16 cellular contexts compared by ENCODE assay signal in the genomic region with DNA sequence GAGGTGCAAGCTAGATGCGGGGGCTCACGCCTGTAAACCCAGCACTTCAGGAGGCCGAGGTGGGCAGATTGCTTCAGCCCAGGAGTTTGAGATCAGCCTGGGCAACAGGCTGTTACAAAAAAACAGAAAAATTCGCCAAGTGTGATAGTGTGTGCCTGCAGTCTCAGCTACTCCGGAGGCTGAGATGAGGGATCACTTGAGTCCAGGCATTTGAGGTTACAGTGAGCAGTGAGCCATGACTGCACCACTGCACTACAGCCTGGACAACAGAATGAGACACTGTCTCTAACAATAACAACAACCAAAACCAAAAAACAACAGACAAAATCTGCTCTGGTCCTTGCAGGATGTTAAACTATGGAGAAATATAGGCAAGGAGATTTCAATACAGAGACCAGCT. TPM values are rescaled to one million over a fixed set of nuclear protein-coding genes. Genes with fewer than 3 reads are reported as not detected.
A peak's percentile ranks its signal among the peaks of the same experiment; 100 is the strongest.
DNase-seq lines count a peak whose midpoint lies in the region; ATAC-seq, FAIRE-seq and TF ChIP-seq lines count a peak whose summit lies in the region.
"Had no signal": no experiment of that assay in that cellular context is flagged by ENCODE, and none has a peak within 500 bp of the region (broad histone marks: within the 10 kb centered on the region; RNA-seq: fewer than 3 reads in every experiment).

No MANE protein-coding gene starts in this region.

- 81 to 87% (median 86%) methylated on average over 5 of the region's 5 CpGs for WGBS in small intestine, 3 donors

- H3K9me3 ChIP-seq in PC-3 (ENCODE audit: low read length), result no peaks in the 10 kb centered on the region
- no peaks in the 10 kb centered on the region for H3K9me3 ChIP-seq in small intestine (ENCODE audit: control insufficient read depth, low read depth)
- H3K9me3 ChIP-seq: Caco-2, transverse colon had no signal

- H3K27ac ChIP-seq in PC-3 (ENCODE audit: low read length) (no peak overlapping the region), epithelial cell of prostate (peak overlapping the region; percentile 74), small intestine (ENCODE audit: low read depth in 1 of 2, low read length in 1 of 2) (no peak overlapping the region)

- intact Hi-C loops in PC-3 (cut with micrococcal nuclease), result no loop called here

- no peak overlapping the region for H3K4me3 Mint-ChIP-seq in progenitor cell of endocrine pancreas (ENCODE audit: low read depth)

- H3K27me3 Mint-ChIP-seq in progenitor cell of endocrine pancreas, result no peaks in the 10 kb centered on the region

- H3K27ac Mint-ChIP-seq in progenitor cell of endocrine pancreas, result peak overlapping the region; percentile 9

- peak overlapping the region; percentile 39 for H3K4me2 ChIP-seq in PC-3 (ENCODE audit: low read length)

- H3K27me3 ChIP-seq in PC-3 (ENCODE audit: low read length) (no peaks in the 10 kb centered on the region), small intestine (ENCODE audit: control insufficient read depth in 2 of 2, insufficient read depth in 2 of 2, low read length in 2 of 2) (no peaks in the 10 kb centered on the region)
- H3K27me3 ChIP-seq: transverse colon had no signal

- ATAC-seq in PC-3 (peak; percentile 37; the same call in 1 of the 2 replicates), GM19397 (IDR thresholded peaks at IDR 0.05; ENCODE audit: unreplicated experiment) (no peak)

- no TSS peak for BruUV-seq in PC-3 (replicated peaks; lab: Mats Ljungman, UMichigan)

- FAIRE-seq in GM12892 (lab: Jason Lieb, UNC), result peak; percentile 73
- FAIRE-seq in small intestine (lab: Jason Lieb, UNC), result no peak

- DNase-seq in GM12892 (ENCODE audit: insufficient read length) (no peak), PC-3 (no peak), epithelial cell of prostate (ENCODE audit: low read depth, low spot score) (no peak), progenitor cell of endocrine pancreas (ENCODE audit: low spot score, unreplicated experiment) (no peak), OCI-M2 (lab: John Stamatoyannopoulos, UW; ENCODE audit: unreplicated experiment) (no peak), small intestine (no peak)
- no peak for DNase-seq in activated CD4-positive, alpha-beta T cell treated with anti-CD3 and anti-CD28 coated beads for 48 hours
- DNase-seq: activated CD4-positive, alpha-beta T cell treated with anti-CD3 and anti-CD28 coated beads for 1 hour; Caco-2; retina; SHP77; transverse colon had no signal

- H2AFZ ChIP-seq in PC-3 (ENCODE audit: low read length), result no peak overlapping the region

- peaks cover 7% of the 10 kb centered on the region for H3K36me3 ChIP-seq in PC-3 (ENCODE audit: low read depth, low read length)
- no peaks in the 10 kb centered on the region for H3K36me3 ChIP-seq in small intestine (ENCODE audit: control insufficient read depth in 2 of 2, insufficient read depth in 2 of 2, low read length in 2 of 2)
- H3K36me3 ChIP-seq: transverse colon had no signal

- H3K4me1 ChIP-seq in PC-3 (ENCODE audit: insufficient read depth, low read length), result peaks cover 19% of the 10 kb centered on the region
- H3K4me1 ChIP-seq in small intestine (ENCODE audit: control insufficient read depth in 2 of 2, insufficient read depth in 1 of 2, low read depth in 1 of 2, low read length in 1 of 2), result no peaks in the 10 kb centered on the region
- H3K4me1 ChIP-seq: Caco-2 had no signal

- peaks cover 33% of the 10 kb centered on the region for H4K20me1 ChIP-seq in PC-3 (ENCODE audit: low read length)

- POLR2A ChIA-PET in PC-3 (lab: Charles Lee; ENCODE audit: unreplicated experiment), result no interaction called here

- H3F3A ChIP-seq in PC-3 (ENCODE audit: low read length, unreplicated experiment), result no peaks in the 10 kb centered on the region

- no peak for TF ChIP-seq POLR2A in GM12892 (IDR thresholded peaks at IDR 0.05; ENCODE audit: low read depth, low read length)

- H3K9me2 ChIP-seq in PC-3 (replicated peaks; ENCODE audit: low read length), result no peaks in the 10 kb centered on the region

- no peak overlapping the region for H3K9ac ChIP-seq in PC-3 (ENCODE audit: low read length)

- H3K4me1 Mint-ChIP-seq in progenitor cell of endocrine pancreas (ENCODE audit: low read depth), result peaks cover 9% of the 10 kb centered on the region

- peaks cover 99% of the 10 kb centered on the region for H3K79me2 ChIP-seq in PC-3 (ENCODE audit: low read length)

- peaks cover 4% of the 10 kb centered on the region for H3K9me3 Mint-ChIP-seq in progenitor cell of endocrine pancreas (ENCODE audit: low read depth)

- TF ChIP-seq CTCF in PC-3 (conservative IDR thresholded peaks at IDR 0.05; ENCODE audit: low read depth, low read length) (no peak), progenitor cell of endocrine pancreas (IDR thresholded peaks at IDR 0.05; ENCODE audit: unreplicated experiment) (no peak)

- CTCF ChIA-PET in PC-3 (lab: Charles Lee), result no interaction called here

- H3K4me3 ChIP-seq in PC-3 (ENCODE audit: low read length), result no peak overlapping the region
- no peak overlapping the region for H3K4me3 ChIP-seq in small intestine (ENCODE audit: low read depth in 1 of 2, low read length in 2 of 2)
- H3K4me3 ChIP-seq: transverse colon had no signal

- H3K36me3 Mint-ChIP-seq in progenitor cell of endocrine pancreas (ENCODE audit: insufficient read depth), result peaks cover 7% of the 10 kb centered on the region

RNA-seq across cellular contexts. Expression of a gene that starts 13.9 kb away (rescaled TPM):
- 8.7 TPM for polyA plus RNA-seq in GM12892 (2012; ENCODE audit: missing spikeins)
- total RNA-seq in PC-3 (2014; rRNA removed), result 23.2 and 29.8 TPM in 2 replicates
- total RNA-seq in progenitor cell of endocrine pancreas, result 56.8 and 65.5 TPM in 2 replicates
- polyA plus RNA-seq in small intestine, result 10 to 100 TPM in 1 of 3 donors, 1 to 10 TPM in 2; 9.5 to 10.1 (median 9.6) TPM

RNA-seq across cellular contexts. Expression of a gene that starts 28.1 kb away (rescaled TPM):
- not detected for polyA plus RNA-seq in GM12892 (2012; ENCODE audit: missing spikeins)
- total RNA-seq in PC-3 (2014; rRNA removed) (not detected in 2 replicates), progenitor cell of endocrine pancreas (1.1 TPM in 1 of 2 replicates, not detected in the other)
- polyA plus RNA-seq in small intestine, result not detected
- total RNA-seq: Caco-2, cerebellum, glomerular endothelial cell, mesenteric fat pad, transverse colon had no signal
